In genomic region chr13:28047784-28048388, GRCh38 we compare ENCODE assay signal across 11 cellular contexts. TPM values are rescaled to one million over a fixed set of nuclear protein-coding genes. Genes with fewer than 3 reads are reported as not detected.
DNase-seq lines count a peak whose midpoint lies in the region; ATAC-seq and TF ChIP-seq lines count a peak whose summit lies in the region.
"Had no signal": no experiment of that assay in that cellular context is flagged by ENCODE, and none has a peak within 500 bp of the region (broad histone marks: within the 10 kb centered on the region; RNA-seq: fewer than 3 reads in every experiment).

No MANE protein-coding gene starts in this region.

- H3K27ac ChIP-seq in MM.1S (ENCODE audit: low read length) (peak overlapping the region; percentile 76; the same call in 1 of the 2 replicates), heart right ventricle (no peak overlapping the region)
- H3K27ac ChIP-seq: adrenal gland, KMS-11 had no signal

- no peaks in the 10 kb centered on the region for H3K36me3 ChIP-seq in MM.1S (replicated peaks; ENCODE audit: insufficient read depth, low read length)
- H3K36me3 ChIP-seq in Caco-2 (ENCODE audit: control insufficient read depth, insufficient read depth, low read length): no peaks in the 10 kb centered on the region
- H3K36me3 ChIP-seq in heart right ventricle: no peaks in the 10 kb centered on the region
- H3K36me3 ChIP-seq: adrenal gland had no signal

- H3K36me3 Mint-ChIP-seq in Caco-2 (ENCODE audit: insufficient read depth, unreplicated experiment): no peaks in the 10 kb centered on the region
- H3K36me3 Mint-ChIP-seq: natural killer cell treated with Interleukin-12 subunit alpha and Interleukin-12 subunit beta and Interleukin-15 and Interleukin-18, amount 100 ng/mL, for 72 hours had no signal

- no peaks in the 10 kb centered on the region for H3K9me3 ChIP-seq in MM.1S (replicated peaks; ENCODE audit: insufficient read depth, low read length)
- no peaks in the 10 kb centered on the region for H3K9me3 ChIP-seq in Caco-2
- no peaks in the 10 kb centered on the region for H3K9me3 ChIP-seq in heart right ventricle
- H3K9me3 ChIP-seq: adrenal gland had no signal

- H3K4me1 ChIP-seq in MM.1S (ENCODE audit: low read length) (peaks cover 18% of the 10 kb centered on the region), Caco-2 (peaks cover 6% of the 10 kb centered on the region; the same call in 1 of the 2 replicates), heart right ventricle (peaks cover 0 to 6% (median 0%) of the 10 kb centered on the region in 9 donors)
- H3K4me1 ChIP-seq: adrenal gland had no signal

- no peaks in the 10 kb centered on the region for H4K20me1 ChIP-seq in MM.1S (ENCODE audit: insufficient read depth, low read length)

- H3K9me3 Mint-ChIP-seq in Caco-2 (ENCODE audit: unreplicated experiment): no peaks in the 10 kb centered on the region
- H3K9me3 Mint-ChIP-seq: natural killer cell treated with Interleukin-12 subunit alpha and Interleukin-12 subunit beta and Interleukin-15 and Interleukin-18, amount 100 ng/mL, for 72 hours had no signal

- POLR2A ChIA-PET in Caco-2 (lab: Charles Lee): no interaction called here

- no peak overlapping the region for H3K27ac Mint-ChIP-seq in Caco-2 (ENCODE audit: unreplicated experiment)
- H3K27ac Mint-ChIP-seq: natural killer cell treated with Interleukin-12 subunit alpha and Interleukin-12 subunit beta and Interleukin-15 and Interleukin-18, amount 100 ng/mL, for 72 hours had no signal

- TF ChIP-seq CTCF in MM.1S (IDR thresholded peaks at IDR 0.05; ENCODE audit: low read length) (no peak), Caco-2 (IDR thresholded peaks at IDR 0.05; ENCODE audit: insufficient read depth in 1 of 2, low read depth in 1 of 2, low read length in 1 of 2, severe bottlenecking in 1 of 2, unreplicated experiment in 1 of 2) (no peak), heart right ventricle (IDR thresholded peaks at IDR 0.05) (no peak)

- no peak overlapping the region for H3K4me3 Mint-ChIP-seq in Caco-2 (ENCODE audit: unreplicated experiment)
- H3K4me3 Mint-ChIP-seq: natural killer cell treated with Interleukin-12 subunit alpha and Interleukin-12 subunit beta and Interleukin-15 and Interleukin-18, amount 100 ng/mL, for 72 hours had no signal

- CTCF ChIA-PET in Caco-2 (lab: Charles Lee): no interaction called here

- WGBS in heart right ventricle, 2 donors: 68 to 69% methylated on average over 7 of the region's 7 CpGs

- H3K27me3 ChIP-seq in MM.1S (replicated peaks; ENCODE audit: insufficient read depth, low read length) (no peaks in the 10 kb centered on the region), Caco-2 (replicated peaks; ENCODE audit: control insufficient read depth, insufficient read depth, low read length) (no peaks in the 10 kb centered on the region), heart right ventricle (peaks cover 0 to 35% (median 4%) of the 10 kb centered on the region in 7 donors)
- H3K27me3 ChIP-seq: adrenal gland had no signal

- H3K4me2 ChIP-seq in MM.1S (ENCODE audit: low read depth, low read length): peak overlapping the region; percentile 63
- H3K4me2 ChIP-seq: KMS-11 had no signal

- H2AFZ ChIP-seq in MM.1S (ENCODE audit: low read length): peak overlapping the region; percentile 48; the same call in 1 of the 2 replicates

- no peaks in the 10 kb centered on the region for H3K27me3 Mint-ChIP-seq in Caco-2 (ENCODE audit: insufficient read depth, unreplicated experiment)

- H3K4me1 Mint-ChIP-seq in Caco-2 (ENCODE audit: low read depth, unreplicated experiment): peaks cover 6% of the 10 kb centered on the region

- ATAC-seq in GM18867 (IDR thresholded peaks at IDR 0.05; ENCODE audit: unreplicated experiment) (peak; percentile 92), HG02610 (IDR thresholded peaks at IDR 0.05; ENCODE audit: unreplicated experiment) (peak; percentile 89), heart right ventricle (no peak)

- 0 out of 2 replicates have a peak, but pooled peaks cover 2% of the 10 kb centered on the region for H3F3A ChIP-seq in MM.1S (ENCODE audit: insufficient read depth, low read length)

- no peaks in the 10 kb centered on the region for H3K79me2 ChIP-seq in MM.1S (ENCODE audit: low read length)

- no TSS peak for BruUV-seq in Caco-2 (replicated peaks; lab: Mats Ljungman, UMichigan)

- no peaks in the 10 kb centered on the region for H3K9me2 ChIP-seq in MM.1S (replicated peaks; ENCODE audit: insufficient read depth, low read length)

- H3K4me3 ChIP-seq in MM.1S (ENCODE audit: low read length) (peak overlapping the region; percentile 17; the same call in 1 of the 2 replicates), Caco-2 (ENCODE audit: low read depth, low read length) (no peak overlapping the region), heart right ventricle (no peak overlapping the region)
- H3K4me3 ChIP-seq: adrenal gland had no signal

- DNase-seq in MM.1S (peak; percentile 57), medulla oblongata (ENCODE audit: extremely low spot score) (peak; percentile 27), Caco-2 (no peak), heart right ventricle (no peak), foreskin melanocyte (no peak), SHP77 treated with DMSO at 0.1 percent for 48 hours (lab: John Stamatoyannopoulos, UW) (no peak)
- DNase-seq: adrenal gland had no signal

- intact Hi-C loops in Caco-2 (cut with micrococcal nuclease; ENCODE audit: unreplicated experiment) (no loop called here), heart right ventricle (cut with DNase I) (no loop called here)

- peak overlapping the region; percentile 10; the same call in 1 of the 2 replicates for H3K9ac ChIP-seq in MM.1S (ENCODE audit: low read length)
- H3K9ac ChIP-seq: KMS-11 had no signal

RNA-seq across cellular contexts. Expression of gene FLT3, which starts 52.5 kb away (rescaled TPM):
- total RNA-seq in Caco-2 (2022): 0.09 TPM in 1 of 2 replicates, not detected in the other
- total RNA-seq in heart right ventricle: under 1 TPM in 5 of 10 donors, not detected in 5; 0.07 to 0.95 (median 0.26) TPM
- under 1 TPM; 0.12 to 0.15 TPM for polyA plus RNA-seq in heart right ventricle
- total RNA-seq: natural killer cell treated with Interleukin-12 subunit alpha and Interleukin-12 subunit beta and Interleukin-15 and Interleukin-18, amount 100 ng/mL, for 72 hours had no signal

RNA-seq across cellular contexts. Expression of gene URAD, which starts 59.4 kb away (rescaled TPM):
- total RNA-seq in Caco-2 (2022): 5.2 and 8.1 TPM in 2 replicates
- total RNA-seq in heart right ventricle: not detected
- under 1 TPM in 1 of 2 donors, not detected in 1; 0.07 TPM for polyA plus RNA-seq in heart right ventricle
- total RNA-seq: adrenal gland; natural killer cell treated with Interleukin-12 subunit alpha and Interleukin-12 subunit beta and Interleukin-15 and Interleukin-18, amount 100 ng/mL, for 72 hours had no signal
- polyA plus RNA-seq: adrenal gland had no signal

Comparison
In these comparisons a context has a peak if more than half of its experiments do, and no peak if none do; other contexts are left out.
1. ATAC-seq: peak in GM18867 (single experiment) and HG02610 (single experiment); none in heart right ventricle (0 of 8).
2. DNase-seq: peak in MM.1S (single experiment) and medulla oblongata (single experiment); none in Caco-2 (0 of 2), heart right ventricle (0 of 2), foreskin melanocyte (single experiment) and SHP77 treated with DMSO at 0.1 percent for 48 hours (single experiment).